Comparison of ENCODE assay signal across 21 cellular contexts in genomic region chr20:16111132-16111852, GRCh38.
"Had no signal": no experiment of that assay in that cellular context is flagged by ENCODE, and none has a peak within 500 bp of the region (broad histone marks: within the 10 kb centered on the region; RNA-seq: fewer than 3 reads in every experiment).

No MANE protein-coding gene starts in this region.

- H3K27ac Mint-ChIP-seq: activated CD4-positive, alpha-beta T cell treated with anti-CD3 and anti-CD28 coated beads, Interleukin-2, amount 10 ng/mL, durations not matched to agents 24 days and 14 days; activated CD8-positive, alpha-beta memory T cell treated with anti-CD3 and anti-CD28 coated beads, Interleukin-2, amount 10 ng/mL, durations not matched to agents 7 days and 5 days; activated CD8-positive, alpha-beta T cell treated with anti-CD3 and anti-CD28 coated beads for 36 hours; activated naive CD8-positive, alpha-beta T cell treated with anti-CD3 and anti-CD28 coated beads, Interleukin-2, amount 50 U/mL, for 24 hours; dendritic cell treated with granulocyte-macrophage colony-stimulating factor and Interleukin-4, amounts not matched to agents 40 ng/mL and 50 ng/mL, for 4 days; naive thymus-derived CD4-positive, alpha-beta T cell had no signal

- H3K4me3 ChIP-seq: lung, prostate gland had no signal

- H3K36me3 ChIP-seq: brain microvascular endothelial cell, prostate gland had no signal

- H3K36me3 Mint-ChIP-seq: activated CD8-positive, alpha-beta memory T cell treated with anti-CD3 and anti-CD28 coated beads, Interleukin-2, amount 10 ng/mL, durations not matched to agents 7 days and 5 days had no signal

- H3K4me1 Mint-ChIP-seq: activated CD4-positive, alpha-beta T cell treated with anti-CD3 and anti-CD28 coated beads, Interleukin-2, amount 10 ng/mL, durations not matched to agents 24 days and 14 days; activated CD8-positive, alpha-beta memory T cell treated with anti-CD3 and anti-CD28 coated beads, Interleukin-2, amount 10 ng/mL, durations not matched to agents 7 days and 5 days had no signal

- ATAC-seq: activated CD4-positive, CD25-positive, alpha-beta regulatory T cell treated with anti-CD3 and anti-CD28 coated beads, Interleukin-2, amount 50 U/mL, for 24 hours; activated CD8-positive, alpha-beta memory T cell treated with anti-CD3 and anti-CD28 coated beads, Interleukin-2, amount 10 ng/mL, durations not matched to agents 7 days and 5 days; activated CD8-positive, alpha-beta T cell treated with anti-CD3 and anti-CD28 coated beads for 36 hours; activated naive CD8-positive, alpha-beta T cell treated with anti-CD3 and anti-CD28 coated beads, Interleukin-2, amount 50 U/mL, for 24 hours; left colon; naive thymus-derived CD4-positive, alpha-beta T cell; stimulated activated naive CD8-positive, alpha-beta T cell treated with anti-CD3 and anti-CD28 coated beads, Interleukin-15, Interleukin-2, amounts not matched to agents 100 U/mL and 50 U/mL, for 24 hours had no signal

- H3K27me3 ChIP-seq: brain microvascular endothelial cell had no signal

- H3K4me3 Mint-ChIP-seq: activated CD4-positive, alpha-beta T cell treated with anti-CD3 and anti-CD28 coated beads, Interleukin-2, amount 10 ng/mL, durations not matched to agents 24 days and 14 days; activated CD8-positive, alpha-beta memory T cell treated with anti-CD3 and anti-CD28 coated beads, Interleukin-2, amount 10 ng/mL, durations not matched to agents 7 days and 5 days; activated CD8-positive, alpha-beta T cell treated with anti-CD3 and anti-CD28 coated beads for 36 hours; activated naive CD8-positive, alpha-beta T cell treated with anti-CD3 and anti-CD28 coated beads, Interleukin-2, amount 50 U/mL, for 24 hours; dendritic cell treated with granulocyte-macrophage colony-stimulating factor and Interleukin-4, amounts not matched to agents 40 ng/mL and 50 ng/mL, for 4 days; naive thymus-derived CD4-positive, alpha-beta T cell had no signal

- DNase-seq: activated CD4-positive, alpha-beta T cell treated with anti-CD3 and anti-CD28 coated beads, Interleukin-2, amount 10 ng/mL, durations not matched to agents 24 days and 14 days; activated CD8-positive, alpha-beta memory T cell treated with anti-CD3 and anti-CD28 coated beads, Interleukin-2, amount 10 ng/mL, durations not matched to agents 7 days and 5 days; activated CD8-positive, alpha-beta T cell treated with anti-CD3 and anti-CD28 coated beads for 36 hours; activated gamma-delta T cell; activated naive CD4-positive, alpha-beta T cell treated with anti-CD3 and anti-CD28 coated beads, Interleukin-2, amount 50 U/mL, for 16 hours; activated naive CD8-positive, alpha-beta T cell treated with anti-CD3 and anti-CD28 coated beads, Interleukin-2, amount 50 U/mL, for 24 hours; activated T-cell treated with anti-CD3 and anti-CD28 coated beads for 4 hours; brain microvascular endothelial cell; caudate nucleus; effector CD4-positive, alpha-beta T cell; erythroblast; left colon; naive thymus-derived CD4-positive, alpha-beta T cell; stimulated activated CD4-positive, alpha-beta T cell treated with anti-CD3 and anti-CD28 coated beads, Interleukin-12 subunit alpha, Interleukin-12 subunit beta, amount 100 ng/mL, for 4 hours; stimulated activated CD4-positive, alpha-beta T cell treated with anti-CD3 and anti-CD28 coated beads, Interleukin-4, amount 100 ng/mL, for 4 hours; stimulated activated naive CD8-positive, alpha-beta T cell treated with anti-CD3 and anti-CD28 coated beads, Interleukin-15, Interleukin-2, amounts not matched to agents 100 U/mL and 50 U/mL, for 24 hours had no signal

- H3K9me3 ChIP-seq: prostate gland had no signal

- H3K9me3 Mint-ChIP-seq: activated CD4-positive, alpha-beta T cell treated with anti-CD3 and anti-CD28 coated beads, Interleukin-2, amount 10 ng/mL, durations not matched to agents 24 days and 14 days; dendritic cell treated with granulocyte-macrophage colony-stimulating factor and Interleukin-4, amounts not matched to agents 40 ng/mL and 50 ng/mL, for 4 days had no signal

- H3K4me1 ChIP-seq: prostate gland had no signal

- H3K27me3 Mint-ChIP-seq: activated CD4-positive, alpha-beta T cell treated with anti-CD3 and anti-CD28 coated beads, Interleukin-2, amount 10 ng/mL, durations not matched to agents 24 days and 14 days; activated CD8-positive, alpha-beta memory T cell treated with anti-CD3 and anti-CD28 coated beads, Interleukin-2, amount 10 ng/mL, durations not matched to agents 7 days and 5 days; activated CD8-positive, alpha-beta T cell treated with anti-CD3 and anti-CD28 coated beads for 36 hours; activated naive CD8-positive, alpha-beta T cell treated with anti-CD3 and anti-CD28 coated beads, Interleukin-2, amount 50 U/mL, for 24 hours; dendritic cell treated with granulocyte-macrophage colony-stimulating factor and Interleukin-4, amounts not matched to agents 40 ng/mL and 50 ng/mL, for 4 days had no signal

- H3K27ac ChIP-seq: brain microvascular endothelial cell, prostate gland, VCaP had no signal
